ENCODE assay signal across 15 cellular contexts in genomic region chr9:38271666-38272241, GRCh38.
DNase-seq lines count a peak whose midpoint lies in the region; TF ChIP-seq lines count a peak whose summit lies in the region.
"Had no signal": no experiment of that assay in that cellular context is flagged by ENCODE, and none has a peak within 500 bp of the region (broad histone marks: within the 10 kb centered on the region; RNA-seq: fewer than 3 reads in every experiment).

No MANE protein-coding gene starts in this region.

- no peaks in the 10 kb centered on the region for H3K4me1 Mint-ChIP-seq in CD14-positive monocyte
- H3K4me1 Mint-ChIP-seq: CD4-positive, CD25-positive, alpha-beta regulatory T cell had no signal

- peak; percentile 50 for DNase-seq in coronary artery (ENCODE audit: low spot score)
- peak; percentile 41 for DNase-seq in mesenteric fat pad (ENCODE audit: low spot score)
- DNase-seq in vagina (ENCODE audit: extremely low spot score in 2 of 2): peak; percentile 56 to 70
- no peak for DNase-seq in hepatic stellate cell (ENCODE audit: low spot score)
- DNase-seq in NCI-H2081 (lab: John Stamatoyannopoulos, UW): no peak
- no peak for DNase-seq in CD14-positive monocyte (ENCODE audit: low spot score)
- DNase-seq: C1 segment of cervical spinal cord; Caco-2; CD4-positive, CD25-positive, alpha-beta regulatory T cell; DMS153; DND-41; GM23248; H7; HCEC 1CT had no signal

- H3K9me3 Mint-ChIP-seq in CD14-positive monocyte: peaks cover 0 to 9% (median 3%) of the 10 kb centered on the region in 7 donors

- no peak for TF ChIP-seq POLR2A in vagina (IDR thresholded peaks at IDR 0.05)

- H3K4me1 ChIP-seq in vagina: no peaks in the 10 kb centered on the region
- H3K4me1 ChIP-seq: Caco-2 had no signal

- H3K27me3 ChIP-seq in vagina: no peaks in the 10 kb centered on the region

- H3K27ac ChIP-seq in coronary artery (no peak overlapping the region), vagina (no peak overlapping the region)
- H3K27ac ChIP-seq: GM23248 had no signal

- peak overlapping the region in 1 of 2 donors; percentile 34 for H3K4me3 Mint-ChIP-seq in CD14-positive monocyte
- H3K4me3 Mint-ChIP-seq: CD4-positive, CD25-positive, alpha-beta regulatory T cell; CD8-positive, alpha-beta T cell had no signal

- H3K9me3 ChIP-seq in vagina: no peaks in the 10 kb centered on the region

- peaks cover 0 to 8% (median 5%) of the 10 kb centered on the region in 3 donors for H3K27me3 Mint-ChIP-seq in CD14-positive monocyte (ENCODE audit: low read depth in 3 of 3)

- H3K4me3 ChIP-seq in coronary artery (no peak overlapping the region), vagina (no peak overlapping the region)
- H3K4me3 ChIP-seq: GM23248 had no signal

- TF ChIP-seq CTCF in coronary artery (IDR thresholded peaks at IDR 0.05) (no peak), vagina (IDR thresholded peaks at IDR 0.05) (no peak), CD14-positive monocyte (IDR thresholded peaks at IDR 0.05) (no peak)

- no peaks in the 10 kb centered on the region for H3K36me3 ChIP-seq in vagina

- H3K27ac Mint-ChIP-seq in CD14-positive monocyte: no peak overlapping the region
- H3K27ac Mint-ChIP-seq: CD4-positive, CD25-positive, alpha-beta regulatory T cell; CD8-positive, alpha-beta T cell had no signal

- H3K36me3 Mint-ChIP-seq in CD14-positive monocyte: no peaks in the 10 kb centered on the region
- H3K36me3 Mint-ChIP-seq: CD4-positive, CD25-positive, alpha-beta regulatory T cell; CD8-positive, alpha-beta T cell had no signal

- intact Hi-C loops in vagina (cut with DNase I): no loop called here
- intact Hi-C loops in CD14-positive monocyte (cut with micrococcal nuclease): no loop called here

Comparison
In these comparisons a context has a peak if more than half of its experiments do, and no peak if none do; other contexts are left out.
1. DNase-seq: peak in coronary artery (single experiment), mesenteric fat pad (single experiment) and vagina (2 of 2); none in hepatic stellate cell (single experiment), NCI-H2081 (0 of 2) and CD14-positive monocyte (single experiment).